In genomic region chr7:24784292-24784691, GRCh38 we compare ENCODE assay signal across 34 cellular contexts.
"Had no signal": no experiment of that assay in that cellular context is flagged by ENCODE, and none has a peak within 500 bp of the region (broad histone marks: within the 10 kb centered on the region; RNA-seq: fewer than 3 reads in every experiment).

No MANE protein-coding gene starts in this region.

- H3K27ac ChIP-seq: adrenal gland, body of pancreas, brain microvascular endothelial cell, breast epithelium, VCaP had no signal

- ATAC-seq: activated CD8-positive, alpha-beta T cell treated with anti-CD3 and anti-CD28 coated beads for 36 hours; activated naive CD4-positive, alpha-beta T cell treated with anti-CD3 and anti-CD28 coated beads, Interleukin-2, amount 50 U/mL, for 72 hours; activated T-cell treated with anti-CD3 and anti-CD28 coated beads, Interleukin-2, amount 50 U/mL, for 4 hours; activated T-cell treated with anti-CD3 and anti-CD28 coated beads, Interleukin-2, amount 50 U/mL, for 72 hours; activated T-helper 17 cell treated with anti-CD3 and anti-CD28 coated beads, Interleukin-2, amount 50 U/mL, for 72 hours; body of pancreas; T-cell had no signal

- H3K4me1 Mint-ChIP-seq: activated naive CD8-positive, alpha-beta T cell treated with anti-CD3 and anti-CD28 coated beads for 36 hours; T-cell had no signal

- H3K27ac Mint-ChIP-seq: activated B cell treated with CpG ODN at 0.5 μM for 24 hours; activated CD4-positive, alpha-beta memory T cell treated with anti-CD3 and anti-CD28 coated beads for 36 hours; activated CD4-positive, alpha-beta T cell treated with anti-CD3 and anti-CD28 coated beads, Interleukin-2, amount 10 ng/mL, durations not matched to agents 24 days and 14 days; activated CD8-positive, alpha-beta T cell treated with anti-CD3 and anti-CD28 coated beads for 36 hours; activated naive CD4-positive, alpha-beta T cell treated with anti-CD3 and anti-CD28 coated beads for 36 hours; activated naive CD8-positive, alpha-beta T cell treated with anti-CD3 and anti-CD28 coated beads for 36 hours; activated T-cell treated with anti-CD3 and anti-CD28 coated beads, Interleukin-2, amount 50 U/mL, for 72 hours; activated T-helper 17 cell treated with anti-CD3 and anti-CD28 coated beads, Interleukin-2, amount 50 U/mL, for 72 hours; T-cell; T-helper 2 cell treated with Interferon-gamma antibody and Interleukin-4, amounts not matched to agents 5 μg/mL and 100 μg/mL, for 36 hours had no signal

- H3K27me3 ChIP-seq: adrenal gland, body of pancreas, brain microvascular endothelial cell, breast epithelium had no signal

- H3K4me3 ChIP-seq: adrenal gland, body of pancreas, breast epithelium had no signal

- H3K9me3 ChIP-seq: adrenal gland, body of pancreas, breast epithelium had no signal

- DNase-seq: activated B cell treated with CpG ODN at 0.5 μM for 24 hours; activated CD4-positive, alpha-beta memory T cell treated with anti-CD3 and anti-CD28 coated beads for 36 hours; activated CD4-positive, alpha-beta T cell treated with anti-CD3 and anti-CD28 coated beads for 4 hours; activated CD4-positive, alpha-beta T cell treated with anti-CD3 and anti-CD28 coated beads, Interleukin-2, amount 10 ng/mL, durations not matched to agents 24 days and 14 days; activated CD4-positive, alpha-beta T cell treated with anti-CD3 and anti-CD28 coated beads, Interleukin-2, amount 50 U/mL, for 1 hour; activated CD4-positive, alpha-beta T cell treated with anti-CD3 and anti-CD28 coated beads, Interleukin-2, amount 50 U/mL, for 4 hours; activated CD4-positive, CD25-positive, alpha-beta regulatory T cell treated with anti-CD3 and anti-CD28 coated beads, Interleukin-2, amount 50 U/mL, for 72 hours; activated CD8-positive, alpha-beta memory T cell treated with anti-CD3 and anti-CD28 coated beads, Interleukin-2, amount 50 U/mL, for 4 hours; activated CD8-positive, alpha-beta T cell treated with anti-CD3 and anti-CD28 coated beads for 36 hours; activated effector memory CD4-positive, alpha-beta T cell treated with anti-CD3 and anti-CD28 coated beads, Interleukin-2, amount 50 U/mL, for 16 hours; activated gamma-delta T cell treated with Interleukin-2 at 50 U/mL for 16 hours; activated naive CD4-positive, alpha-beta T cell; activated naive CD4-positive, alpha-beta T cell treated with anti-CD3 and anti-CD28 coated beads for 36 hours; activated naive CD4-positive, alpha-beta T cell treated with anti-CD3 and anti-CD28 coated beads, Interleukin-2, amount 50 U/mL, for 16 hours; activated naive CD8-positive, alpha-beta T cell treated with anti-CD3 and anti-CD28 coated beads for 36 hours; activated T-cell treated with anti-CD3 and anti-CD28 coated beads for 4 hours; activated T-cell treated with anti-CD3 and anti-CD28 coated beads, Interleukin-2, amount 50 U/mL, for 1 hour; activated T-cell treated with anti-CD3 and anti-CD28 coated beads, Interleukin-2, amount 50 U/mL, for 4 hours; activated T-cell treated with anti-CD3 and anti-CD28 coated beads, Interleukin-2, amount 50 U/mL, for 72 hours; adrenal gland; amniotic stem cell; aorta; body of pancreas; brain microvascular endothelial cell; central memory CD4-positive, alpha-beta T cell; T-cell; T-helper 2 cell; T-helper 9 cell had no signal

- H3K36me3 ChIP-seq: adrenal gland, brain microvascular endothelial cell, breast epithelium had no signal

- H3K27me3 Mint-ChIP-seq: activated B cell treated with CpG ODN at 0.5 μM for 24 hours; activated CD4-positive, alpha-beta memory T cell treated with anti-CD3 and anti-CD28 coated beads for 36 hours; activated CD4-positive, alpha-beta T cell treated with anti-CD3 and anti-CD28 coated beads, Interleukin-2, amount 10 ng/mL, durations not matched to agents 24 days and 14 days; activated CD8-positive, alpha-beta T cell treated with anti-CD3 and anti-CD28 coated beads for 36 hours; activated naive CD8-positive, alpha-beta T cell treated with anti-CD3 and anti-CD28 coated beads for 36 hours; activated T-helper 17 cell treated with anti-CD3 and anti-CD28 coated beads, Interleukin-2, amount 50 U/mL, for 72 hours; T-cell had no signal

- H3K4me3 Mint-ChIP-seq: activated B cell treated with CpG ODN at 0.5 μM for 24 hours; activated CD4-positive, alpha-beta memory T cell treated with anti-CD3 and anti-CD28 coated beads for 36 hours; activated CD4-positive, alpha-beta T cell treated with anti-CD3 and anti-CD28 coated beads, Interleukin-2, amount 10 ng/mL, durations not matched to agents 24 days and 14 days; activated CD8-positive, alpha-beta T cell treated with anti-CD3 and anti-CD28 coated beads for 36 hours; activated naive CD4-positive, alpha-beta T cell treated with anti-CD3 and anti-CD28 coated beads for 36 hours; activated naive CD8-positive, alpha-beta T cell treated with anti-CD3 and anti-CD28 coated beads for 36 hours; activated T-cell treated with anti-CD3 and anti-CD28 coated beads, Interleukin-2, amount 50 U/mL, for 4 hours; activated T-cell treated with anti-CD3 and anti-CD28 coated beads, Interleukin-2, amount 50 U/mL, for 72 hours; activated T-helper 1 cell treated with anti-CD3 and anti-CD28 coated beads, Interleukin-12 subunit alpha, Interleukin-12 subunit beta, Interleukin-2, Interleukin-4 antibody, amounts not matched to agents 30 ng/mL and 10 ng/mL and 1 ng/mL, durations not matched to agents 14 hours and 24 hours and 36 hours; activated T-helper 17 cell treated with anti-CD3 and anti-CD28 coated beads, Interleukin-2, amount 50 U/mL, for 72 hours; T-cell; T-helper 2 cell treated with Interferon-gamma antibody and Interleukin-4, amounts not matched to agents 5 μg/mL and 100 μg/mL, for 36 hours had no signal

- H3K4me1 ChIP-seq: adrenal gland, body of pancreas, breast epithelium had no signal
